In the genomic region with DNA sequence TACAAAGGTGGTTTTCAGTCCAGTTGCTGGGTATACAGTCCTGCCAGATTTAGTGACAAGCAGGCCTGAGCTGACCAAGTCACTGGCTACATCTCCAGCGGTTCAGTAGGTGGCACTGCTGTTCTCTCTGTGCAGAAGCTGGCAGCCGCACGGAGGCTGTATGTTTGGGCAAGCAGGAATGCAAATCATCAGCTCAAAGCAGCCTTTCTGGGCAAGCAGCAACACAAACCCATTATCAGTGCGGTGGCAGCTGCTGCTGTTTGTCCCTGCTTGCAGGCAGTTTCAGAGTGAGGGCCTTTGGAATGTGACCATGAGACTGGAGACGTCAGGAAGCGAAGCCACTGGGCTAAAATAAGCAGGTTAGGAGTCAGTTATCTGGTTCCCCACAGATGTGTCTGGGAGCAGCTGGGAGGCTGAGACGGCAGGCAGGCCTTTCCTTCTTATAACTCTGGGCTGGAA, we compare ENCODE assay signal across 1 cellular context.
TF ChIP-seq lines count a peak whose summit lies in the region.

No MANE protein-coding gene starts in this region.

TF ChIP-seq in HepG2, 621 proteins besides CTCF, POLR2A, EP300 and RAD21 (continued from another document and continues in another):
- TF ChIP-seq, protein P1, sequence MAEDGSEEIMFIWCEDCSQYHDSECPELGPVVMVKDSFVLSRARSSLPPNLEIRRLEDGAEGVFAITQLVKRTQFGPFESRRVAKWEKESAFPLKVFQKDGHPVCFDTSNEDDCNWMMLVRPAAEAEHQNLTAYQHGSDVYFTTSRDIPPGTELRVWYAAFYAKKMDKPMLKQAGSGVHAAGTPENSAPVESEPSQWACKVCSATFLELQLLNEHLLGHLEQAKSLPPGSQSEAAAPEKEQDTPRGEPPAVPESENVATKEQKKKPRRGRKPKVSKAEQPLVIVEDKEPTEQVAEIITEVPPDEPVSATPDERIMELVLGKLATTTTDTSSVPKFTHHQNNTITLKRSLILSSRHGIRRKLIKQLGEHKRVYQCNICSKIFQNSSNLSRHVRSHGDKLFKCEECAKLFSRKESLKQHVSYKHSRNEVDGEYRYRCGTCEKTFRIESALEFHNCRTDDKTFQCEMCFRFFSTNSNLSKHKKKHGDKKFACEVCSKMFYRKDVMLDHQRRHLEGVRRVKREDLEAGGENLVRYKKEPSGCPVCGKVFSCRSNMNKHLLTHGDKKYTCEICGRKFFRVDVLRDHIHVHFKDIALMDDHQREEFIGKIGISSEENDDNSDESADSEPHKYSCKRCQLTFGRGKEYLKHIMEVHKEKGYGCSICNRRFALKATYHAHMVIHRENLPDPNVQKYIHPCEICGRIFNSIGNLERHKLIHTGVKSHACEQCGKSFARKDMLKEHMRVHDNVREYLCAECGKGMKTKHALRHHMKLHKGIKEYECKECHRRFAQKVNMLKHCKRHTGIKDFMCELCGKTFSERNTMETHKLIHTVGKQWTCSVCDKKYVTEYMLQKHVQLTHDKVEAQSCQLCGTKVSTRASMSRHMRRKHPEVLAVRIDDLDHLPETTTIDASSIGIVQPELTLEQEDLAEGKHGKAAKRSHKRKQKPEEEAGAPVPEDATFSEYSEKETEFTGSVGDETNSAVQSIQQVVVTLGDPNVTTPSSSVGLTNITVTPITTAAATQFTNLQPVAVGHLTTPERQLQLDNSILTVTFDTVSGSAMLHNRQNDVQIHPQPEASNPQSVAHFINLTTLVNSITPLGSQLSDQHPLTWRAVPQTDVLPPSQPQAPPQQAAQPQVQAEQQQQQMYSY (CRISPR knock-in tag; IDR thresholded peaks at IDR 0.05): no peak
- TF ChIP-seq, protein P2, sequence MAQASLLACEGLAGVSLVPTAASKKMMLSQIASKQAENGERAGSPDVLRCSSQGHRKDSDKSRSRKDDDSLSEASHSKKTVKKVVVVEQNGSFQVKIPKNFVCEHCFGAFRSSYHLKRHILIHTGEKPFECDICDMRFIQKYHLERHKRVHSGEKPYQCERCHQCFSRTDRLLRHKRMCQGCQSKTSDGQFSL (CRISPR knock-in tag; IDR thresholded peaks at IDR 0.05): no peak
- no peak for TF ChIP-seq ZNF30 (CRISPR knock-in tag; IDR thresholded peaks at IDR 0.05)
- TF ChIP-seq XRCC5 (optimal IDR thresholded peaks at IDR 0.05; ENCODE audit: low read length): peak; percentile 97
- no peak for TF ChIP-seq KLF16 (CRISPR knock-in tag; IDR thresholded peaks at IDR 0.05)
- TF ChIP-seq ZZZ3 (CRISPR knock-in tag; IDR thresholded peaks at IDR 0.05; ENCODE audit: borderline replicate concordance): no peak
- TF ChIP-seq MTA3 (CRISPR knock-in tag; IDR thresholded peaks at IDR 0.05): no peak
- TF ChIP-seq, protein P3, sequence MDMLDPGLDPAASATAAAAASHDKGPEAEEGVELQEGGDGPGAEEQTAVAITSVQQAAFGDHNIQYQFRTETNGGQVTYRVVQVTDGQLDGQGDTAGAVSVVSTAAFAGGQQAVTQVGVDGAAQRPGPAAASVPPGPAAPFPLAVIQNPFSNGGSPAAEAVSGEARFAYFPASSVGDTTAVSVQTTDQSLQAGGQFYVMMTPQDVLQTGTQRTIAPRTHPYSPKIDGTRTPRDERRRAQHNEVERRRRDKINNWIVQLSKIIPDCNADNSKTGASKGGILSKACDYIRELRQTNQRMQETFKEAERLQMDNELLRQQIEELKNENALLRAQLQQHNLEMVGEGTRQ (IDR thresholded peaks at IDR 0.05; ENCODE audit: low read depth, low read length): no peak
- TF ChIP-seq, protein P3 (CRISPR knock-in tag; IDR thresholded peaks at IDR 0.05; ENCODE audit: borderline replicate concordance): no peak
- no peak for TF ChIP-seq CHCHD3 (CRISPR knock-in tag; IDR thresholded peaks at IDR 0.05)
- TF ChIP-seq ZBTB42 (CRISPR knock-in tag; IDR thresholded peaks at IDR 0.05): no peak
- TF ChIP-seq ZNF577 (CRISPR knock-in tag; IDR thresholded peaks at IDR 0.05; ENCODE audit: borderline replicate concordance, low read depth): no peak
- TF ChIP-seq, protein P4, sequence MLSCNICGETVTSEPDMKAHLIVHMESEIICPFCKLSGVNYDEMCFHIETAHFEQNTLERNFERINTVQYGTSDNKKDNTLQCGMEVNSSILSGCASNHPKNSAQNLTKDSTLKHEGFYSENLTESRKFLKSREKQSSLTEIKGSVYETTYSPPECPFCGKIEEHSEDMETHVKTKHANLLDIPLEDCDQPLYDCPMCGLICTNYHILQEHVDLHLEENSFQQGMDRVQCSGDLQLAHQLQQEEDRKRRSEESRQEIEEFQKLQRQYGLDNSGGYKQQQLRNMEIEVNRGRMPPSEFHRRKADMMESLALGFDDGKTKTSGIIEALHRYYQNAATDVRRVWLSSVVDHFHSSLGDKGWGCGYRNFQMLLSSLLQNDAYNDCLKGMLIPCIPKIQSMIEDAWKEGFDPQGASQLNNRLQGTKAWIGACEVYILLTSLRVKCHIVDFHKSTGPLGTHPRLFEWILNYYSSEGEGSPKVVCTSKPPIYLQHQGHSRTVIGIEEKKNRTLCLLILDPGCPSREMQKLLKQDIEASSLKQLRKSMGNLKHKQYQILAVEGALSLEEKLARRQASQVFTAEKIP (CRISPR knock-in tag; IDR thresholded peaks at IDR 0.05; ENCODE audit: borderline replicate concordance): no peak
- no peak for TF ChIP-seq MEIS2 (CRISPR knock-in tag; IDR thresholded peaks at IDR 0.05)
- no peak for TF ChIP-seq ZNF510 (CRISPR knock-in tag; IDR thresholded peaks at IDR 0.05; ENCODE audit: low read depth)
- no peak for TF ChIP-seq ZNF530 (CRISPR knock-in tag; IDR thresholded peaks at IDR 0.05; ENCODE audit: low read depth)
- no peak; the same call in 1 of the 2 replicates for TF ChIP-seq ETV6 (CRISPR knock-in tag; conservative IDR thresholded peaks at IDR 0.05)
- TF ChIP-seq, protein P5, sequence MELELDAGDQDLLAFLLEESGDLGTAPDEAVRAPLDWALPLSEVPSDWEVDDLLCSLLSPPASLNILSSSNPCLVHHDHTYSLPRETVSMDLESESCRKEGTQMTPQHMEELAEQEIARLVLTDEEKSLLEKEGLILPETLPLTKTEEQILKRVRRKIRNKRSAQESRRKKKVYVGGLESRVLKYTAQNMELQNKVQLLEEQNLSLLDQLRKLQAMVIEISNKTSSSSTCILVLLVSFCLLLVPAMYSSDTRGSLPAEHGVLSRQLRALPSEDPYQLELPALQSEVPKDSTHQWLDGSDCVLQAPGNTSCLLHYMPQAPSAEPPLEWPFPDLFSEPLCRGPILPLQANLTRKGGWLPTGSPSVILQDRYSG (CRISPR knock-in tag; IDR thresholded peaks at IDR 0.05): no peak
- no peak for TF ChIP-seq ZFP37 (CRISPR knock-in tag; IDR thresholded peaks at IDR 0.05; ENCODE audit: borderline replicate concordance)
- TF ChIP-seq, protein P6, sequence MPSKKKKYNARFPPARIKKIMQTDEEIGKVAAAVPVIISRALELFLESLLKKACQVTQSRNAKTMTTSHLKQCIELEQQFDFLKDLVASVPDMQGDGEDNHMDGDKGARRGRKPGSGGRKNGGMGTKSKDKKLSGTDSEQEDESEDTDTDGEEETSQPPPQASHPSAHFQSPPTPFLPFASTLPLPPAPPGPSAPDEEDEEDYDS (CRISPR knock-in tag; IDR thresholded peaks at IDR 0.05): peak; percentile 38; the same call in 1 of the 2 replicates
- no peak for TF ChIP-seq SRF (IDR thresholded peaks at IDR 0.05; ENCODE audit: low read depth, low read length)
- TF ChIP-seq ZNF660 (CRISPR knock-in tag; IDR thresholded peaks at IDR 0.05; ENCODE audit: borderline replicate concordance, low read depth): no peak
- no peak for TF ChIP-seq ZNF354B (CRISPR knock-in tag; IDR thresholded peaks at IDR 0.05)
- TF ChIP-seq KLF12 (CRISPR knock-in tag; IDR thresholded peaks at IDR 0.05; ENCODE audit: borderline replicate concordance): no peak
- TF ChIP-seq, protein P7, sequence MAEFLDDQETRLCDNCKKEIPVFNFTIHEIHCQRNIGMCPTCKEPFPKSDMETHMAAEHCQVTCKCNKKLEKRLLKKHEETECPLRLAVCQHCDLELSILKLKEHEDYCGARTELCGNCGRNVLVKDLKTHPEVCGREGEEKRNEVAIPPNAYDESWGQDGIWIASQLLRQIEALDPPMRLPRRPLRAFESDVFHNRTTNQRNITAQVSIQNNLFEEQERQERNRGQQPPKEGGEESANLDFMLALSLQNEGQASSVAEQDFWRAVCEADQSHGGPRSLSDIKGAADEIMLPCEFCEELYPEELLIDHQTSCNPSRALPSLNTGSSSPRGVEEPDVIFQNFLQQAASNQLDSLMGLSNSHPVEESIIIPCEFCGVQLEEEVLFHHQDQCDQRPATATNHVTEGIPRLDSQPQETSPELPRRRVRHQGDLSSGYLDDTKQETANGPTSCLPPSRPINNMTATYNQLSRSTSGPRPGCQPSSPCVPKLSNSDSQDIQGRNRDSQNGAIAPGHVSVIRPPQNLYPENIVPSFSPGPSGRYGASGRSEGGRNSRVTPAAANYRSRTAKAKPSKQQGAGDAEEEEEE (CRISPR knock-in tag; IDR thresholded peaks at IDR 0.05; ENCODE audit: borderline replicate concordance): no peak
- TF ChIP-seq ZKSCAN1 (IDR thresholded peaks at IDR 0.05; ENCODE audit: low read length): no peak
- TF ChIP-seq, protein P8, sequence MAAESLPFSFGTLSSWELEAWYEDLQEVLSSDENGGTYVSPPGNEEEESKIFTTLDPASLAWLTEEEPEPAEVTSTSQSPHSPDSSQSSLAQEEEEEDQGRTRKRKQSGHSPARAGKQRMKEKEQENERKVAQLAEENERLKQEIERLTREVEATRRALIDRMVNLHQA (CRISPR knock-in tag; IDR thresholded peaks at IDR 0.05): no peak
- no peak for TF ChIP-seq ZNF232 (CRISPR knock-in tag; IDR thresholded peaks at IDR 0.05; ENCODE audit: borderline replicate concordance)
- TF ChIP-seq NFE2 (CRISPR knock-in tag; IDR thresholded peaks at IDR 0.05): no peak
- TF ChIP-seq NR2F1 (CRISPR knock-in tag; IDR thresholded peaks at IDR 0.05): no peak
- no peak for TF ChIP-seq RARA (CRISPR knock-in tag; IDR thresholded peaks at IDR 0.05)
- no peak for TF ChIP-seq NPAS2 (CRISPR knock-in tag; IDR thresholded peaks at IDR 0.05; ENCODE audit: borderline replicate concordance)
- no peak for TF ChIP-seq ZFP90 (CRISPR knock-in tag; IDR thresholded peaks at IDR 0.05; ENCODE audit: borderline replicate concordance)
- TF ChIP-seq ZNF547 (CRISPR knock-in tag; IDR thresholded peaks at IDR 0.05): no peak
- no peak for TF ChIP-seq ADNP (CRISPR knock-in tag; IDR thresholded peaks at IDR 0.05)
- peak; percentile 41; the same call in 1 of the 2 replicates for TF ChIP-seq THAP11 (CRISPR knock-in tag; IDR thresholded peaks at IDR 0.05)
- TF ChIP-seq ZNF839 (CRISPR knock-in tag; IDR thresholded peaks at IDR 0.05; ENCODE audit: borderline replicate concordance): peak; percentile 82; the same call in 1 of the 2 replicates
- TF ChIP-seq SAP130 (CRISPR knock-in tag; IDR thresholded peaks at IDR 0.05; ENCODE audit: low read depth): 0 out of 2 replicates have a peak, but pooled peaks have one; percentile 38
- TF ChIP-seq, protein P9, sequence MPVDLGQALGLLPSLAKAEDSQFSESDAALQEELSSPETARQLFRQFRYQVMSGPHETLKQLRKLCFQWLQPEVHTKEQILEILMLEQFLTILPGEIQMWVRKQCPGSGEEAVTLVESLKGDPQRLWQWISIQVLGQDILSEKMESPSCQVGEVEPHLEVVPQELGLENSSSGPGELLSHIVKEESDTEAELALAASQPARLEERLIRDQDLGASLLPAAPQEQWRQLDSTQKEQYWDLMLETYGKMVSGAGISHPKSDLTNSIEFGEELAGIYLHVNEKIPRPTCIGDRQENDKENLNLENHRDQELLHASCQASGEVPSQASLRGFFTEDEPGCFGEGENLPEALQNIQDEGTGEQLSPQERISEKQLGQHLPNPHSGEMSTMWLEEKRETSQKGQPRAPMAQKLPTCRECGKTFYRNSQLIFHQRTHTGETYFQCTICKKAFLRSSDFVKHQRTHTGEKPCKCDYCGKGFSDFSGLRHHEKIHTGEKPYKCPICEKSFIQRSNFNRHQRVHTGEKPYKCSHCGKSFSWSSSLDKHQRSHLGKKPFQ (CRISPR knock-in tag; IDR thresholded peaks at IDR 0.05; ENCODE audit: insufficient replicate concordance): no peak
- TF ChIP-seq ARNT (IDR thresholded peaks at IDR 0.05): no peak
- TF ChIP-seq ZNF629 (CRISPR knock-in tag; conservative IDR thresholded peaks at IDR 0.05): peak; percentile 75
- peak; percentile 74; the same call in 1 of the 2 replicates for TF ChIP-seq CBX5 (CRISPR knock-in tag; IDR thresholded peaks at IDR 0.05; ENCODE audit: borderline replicate concordance)
- no peak for TF ChIP-seq YEATS4 (CRISPR knock-in tag; IDR thresholded peaks at IDR 0.05; ENCODE audit: borderline replicate concordance)
- TF ChIP-seq ZNF207 (IDR thresholded peaks at IDR 0.05; ENCODE audit: borderline replicate concordance): no peak
- no peak for TF ChIP-seq ZNF720 (CRISPR knock-in tag; IDR thresholded peaks at IDR 0.05)
- TF ChIP-seq, protein P10, sequence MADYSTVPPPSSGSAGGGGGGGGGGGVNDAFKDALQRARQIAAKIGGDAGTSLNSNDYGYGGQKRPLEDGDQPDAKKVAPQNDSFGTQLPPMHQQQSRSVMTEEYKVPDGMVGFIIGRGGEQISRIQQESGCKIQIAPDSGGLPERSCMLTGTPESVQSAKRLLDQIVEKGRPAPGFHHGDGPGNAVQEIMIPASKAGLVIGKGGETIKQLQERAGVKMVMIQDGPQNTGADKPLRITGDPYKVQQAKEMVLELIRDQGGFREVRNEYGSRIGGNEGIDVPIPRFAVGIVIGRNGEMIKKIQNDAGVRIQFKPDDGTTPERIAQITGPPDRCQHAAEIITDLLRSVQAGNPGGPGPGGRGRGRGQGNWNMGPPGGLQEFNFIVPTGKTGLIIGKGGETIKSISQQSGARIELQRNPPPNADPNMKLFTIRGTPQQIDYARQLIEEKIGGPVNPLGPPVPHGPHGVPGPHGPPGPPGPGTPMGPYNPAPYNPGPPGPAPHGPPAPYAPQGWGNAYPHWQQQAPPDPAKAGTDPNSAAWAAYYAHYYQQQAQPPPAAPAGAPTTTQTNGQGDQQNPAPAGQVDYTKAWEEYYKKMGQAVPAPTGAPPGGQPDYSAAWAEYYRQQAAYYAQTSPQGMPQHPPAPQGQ (CRISPR knock-in tag; IDR thresholded peaks at IDR 0.05; ENCODE audit: borderline replicate concordance): no peak
- no peak for TF ChIP-seq EHMT2 (IDR thresholded peaks at IDR 0.05; ENCODE audit: borderline replicate concordance, low read depth, low read length)
- TF ChIP-seq MATR3 (CRISPR knock-in tag; IDR thresholded peaks at IDR 0.05): no peak
- TF ChIP-seq PTBP1 (IDR thresholded peaks at IDR 0.05; ENCODE audit: low read depth, low read length, poor library complexity, severe bottlenecking): no peak
- TF ChIP-seq, protein P11, sequence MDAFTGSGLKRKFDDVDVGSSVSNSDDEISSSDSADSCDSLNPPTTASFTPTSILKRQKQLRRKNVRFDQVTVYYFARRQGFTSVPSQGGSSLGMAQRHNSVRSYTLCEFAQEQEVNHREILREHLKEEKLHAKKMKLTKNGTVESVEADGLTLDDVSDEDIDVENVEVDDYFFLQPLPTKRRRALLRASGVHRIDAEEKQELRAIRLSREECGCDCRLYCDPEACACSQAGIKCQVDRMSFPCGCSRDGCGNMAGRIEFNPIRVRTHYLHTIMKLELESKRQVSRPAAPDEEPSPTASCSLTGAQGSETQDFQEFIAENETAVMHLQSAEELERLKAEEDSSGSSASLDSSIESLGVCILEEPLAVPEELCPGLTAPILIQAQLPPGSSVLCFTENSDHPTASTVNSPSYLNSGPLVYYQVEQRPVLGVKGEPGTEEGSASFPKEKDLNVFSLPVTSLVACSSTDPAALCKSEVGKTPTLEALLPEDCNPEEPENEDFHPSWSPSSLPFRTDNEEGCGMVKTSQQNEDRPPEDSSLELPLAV (CRISPR knock-in tag; conservative IDR thresholded peaks at IDR 0.05; ENCODE audit: low read depth): no peak
- no peak for TF ChIP-seq TCF7 (IDR thresholded peaks at IDR 0.05; ENCODE audit: low read depth)
